10 cellular contexts compared by ENCODE assay signal in the genomic region with DNA sequence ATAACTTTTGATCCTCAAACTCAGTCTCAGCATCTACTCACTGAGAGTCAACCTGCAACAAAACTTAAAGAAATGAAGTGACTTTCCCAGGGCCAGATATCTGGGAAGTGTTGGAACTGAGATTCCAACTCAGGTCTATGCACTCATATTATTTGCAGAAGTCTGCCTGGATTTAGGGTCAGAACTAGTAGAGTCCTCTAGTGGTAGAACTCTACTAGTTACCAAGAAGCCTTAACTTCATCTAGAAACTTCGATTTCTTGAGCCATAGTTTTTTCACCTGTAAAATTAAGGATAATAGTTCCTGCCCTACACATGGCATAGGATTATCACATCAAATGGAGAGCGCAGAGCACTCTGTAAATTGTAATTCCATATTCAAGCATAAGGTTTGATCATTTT. TPM values are rescaled to one million over a fixed set of nuclear protein-coding genes. Genes with fewer than 3 reads are reported as not detected.
DNase-seq lines count a peak whose midpoint lies in the region; ATAC-seq, FAIRE-seq and TF ChIP-seq lines count a peak whose summit lies in the region.
"Had no signal": no experiment of that assay in that cellular context is flagged by ENCODE, and none has a peak within 500 bp of the region (broad histone marks: within the 10 kb centered on the region; RNA-seq: fewer than 3 reads in every experiment).

No MANE protein-coding gene starts in this region.

- H3K27me3 ChIP-seq in MM.1S (replicated peaks; ENCODE audit: insufficient read depth, low read length) = peaks cover 7% of the 10 kb centered on the region
- no peaks in the 10 kb centered on the region for H3K27me3 ChIP-seq in bronchial epithelial cell (ENCODE audit: control insufficient read depth, insufficient read depth, low read length)

- no peaks in the 10 kb centered on the region for H3K4me1 ChIP-seq in MM.1S (ENCODE audit: low read length)

- H3K27me3 Mint-ChIP-seq in naive B cell = peaks cover 0 to 16% (median 12%) of the 10 kb centered on the region in 3 donors

- H3K4me3 ChIP-seq in MM.1S (ENCODE audit: low read length) (no peak overlapping the region), bronchial epithelial cell (ENCODE audit: low read depth, low read length) (no peak overlapping the region)

- H3K79me2 ChIP-seq in MM.1S (ENCODE audit: low read length) = no peaks in the 10 kb centered on the region

- H3K9ac ChIP-seq in MM.1S (ENCODE audit: low read length) = no peak overlapping the region

- H3K4me3 Mint-ChIP-seq in naive B cell = peak overlapping the region in 1 of 8 donors; percentile 33

- peak overlapping the region in 4 of 6 donors; percentile 36 to 84 (median 46) for H3K27ac Mint-ChIP-seq in naive B cell

- H3K4me2 ChIP-seq in MM.1S (ENCODE audit: low read depth, low read length) = no peak overlapping the region

- H3K4me1 Mint-ChIP-seq in naive B cell = peaks cover 16 to 33% (median 17%) of the 10 kb centered on the region in 3 donors

- H2AFZ ChIP-seq in MM.1S (ENCODE audit: low read length) = no peak overlapping the region

- no peaks in the 10 kb centered on the region for H3K36me3 ChIP-seq in MM.1S (replicated peaks; ENCODE audit: insufficient read depth, low read length)
- no peaks in the 10 kb centered on the region for H3K36me3 ChIP-seq in bronchial epithelial cell (ENCODE audit: control insufficient read depth, insufficient read depth, low read length)

- no peak overlapping the region for H3K27ac ChIP-seq in MM.1S (ENCODE audit: low read length)

- ATAC-seq in naive B cell (ENCODE audit: low read depth in 2 of 2) = no peak
- no peak for ATAC-seq in GM18517 (IDR thresholded peaks at IDR 0.05; ENCODE audit: unreplicated experiment)
- no peak for ATAC-seq in HG02884 (IDR thresholded peaks at IDR 0.05; ENCODE audit: unreplicated experiment)
- no peak for ATAC-seq in HG03571 (IDR thresholded peaks at IDR 0.05; ENCODE audit: unreplicated experiment)
- ATAC-seq: left ventricle myocardium superior had no signal

- H4K20me1 ChIP-seq in MM.1S (ENCODE audit: insufficient read depth, low read length) = no peaks in the 10 kb centered on the region; the same call in 1 of the 2 replicates

- no peaks in the 10 kb centered on the region for H3K9me3 ChIP-seq in MM.1S (replicated peaks; ENCODE audit: insufficient read depth, low read length)

- FAIRE-seq in D721Med (lab: Jason Lieb, UNC) (no peak), bronchial epithelial cell (lab: Jason Lieb, UNC) (no peak)

- H3K9me2 ChIP-seq in MM.1S (replicated peaks; ENCODE audit: insufficient read depth, low read length) = no peaks in the 10 kb centered on the region

- peaks cover 4 to 7% of the 10 kb centered on the region in 2 donors for H3K36me3 Mint-ChIP-seq in naive B cell

- no peaks in the 10 kb centered on the region for H3F3A ChIP-seq in MM.1S (ENCODE audit: insufficient read depth, low read length)

- peaks cover 0 to 3% (median 0%) of the 10 kb centered on the region in 7 donors for H3K9me3 Mint-ChIP-seq in naive B cell

- DNase-seq in D721Med (ENCODE audit: insufficient read length, low spot score) (no peak), MM.1S (no peak), bronchial epithelial cell (ENCODE audit: low read depth) (peak; percentile 33), naive B cell (no peak), amniotic stem cell (lab: John Stamatoyannopoulos, UW) (no peak)
- DNase-seq: activated CD4-positive, alpha-beta T cell treated with anti-CD3 and anti-CD28 coated beads, Interleukin-2, amount 50 U/mL, for 4 hours; left ventricle myocardium superior had no signal

- peak; percentile 26 for TF ChIP-seq CTCF in D721Med (IDR thresholded peaks at IDR 0.05; ENCODE audit: insufficient read depth, missing control alignments)
- TF ChIP-seq CTCF in MM.1S (IDR thresholded peaks at IDR 0.05; ENCODE audit: low read length) = peak; percentile 34
- TF ChIP-seq CTCF in bronchial epithelial cell (IDR thresholded peaks at IDR 0.05; ENCODE audit: insufficient read depth, low read length, severe bottlenecking) = peak; percentile 29

RNA-seq across cellular contexts. Expression of a gene that starts 23.4 kb away (rescaled TPM):
- total RNA-seq in bronchial epithelial cell = 1.6 and 9.1 TPM in 2 replicates
- not detected for polyA plus RNA-seq in naive B cell (ENCODE audit: low read depth in 6 of 6)
- total RNA-seq: left ventricle myocardium superior had no signal

RNA-seq across cellular contexts. Expression of a gene that starts 28.2 kb away (rescaled TPM):
- total RNA-seq in bronchial epithelial cell = not detected in 2 replicates
- polyA plus RNA-seq in naive B cell (ENCODE audit: low read depth in 6 of 6) = not detected
- total RNA-seq: left ventricle myocardium superior had no signal

RNA-seq across cellular contexts. Expression of a gene that starts 45.1 kb away (rescaled TPM):
- total RNA-seq in bronchial epithelial cell = not detected in 2 replicates
- polyA plus RNA-seq in naive B cell (ENCODE audit: low read depth in 6 of 6) = not detected
- total RNA-seq: left ventricle myocardium superior had no signal

RNA-seq across cellular contexts. Expression of a gene that starts 55.4 kb away (rescaled TPM):
- total RNA-seq in bronchial epithelial cell = not detected in 2 replicates
- under 1 TPM in 1 of 6 donors, not detected in 5; 0.53 TPM for polyA plus RNA-seq in naive B cell (ENCODE audit: low read depth in 6 of 6)
- total RNA-seq: left ventricle myocardium superior had no signal
